ENCODE assay signal across 1 cellular context in the genomic region with DNA sequence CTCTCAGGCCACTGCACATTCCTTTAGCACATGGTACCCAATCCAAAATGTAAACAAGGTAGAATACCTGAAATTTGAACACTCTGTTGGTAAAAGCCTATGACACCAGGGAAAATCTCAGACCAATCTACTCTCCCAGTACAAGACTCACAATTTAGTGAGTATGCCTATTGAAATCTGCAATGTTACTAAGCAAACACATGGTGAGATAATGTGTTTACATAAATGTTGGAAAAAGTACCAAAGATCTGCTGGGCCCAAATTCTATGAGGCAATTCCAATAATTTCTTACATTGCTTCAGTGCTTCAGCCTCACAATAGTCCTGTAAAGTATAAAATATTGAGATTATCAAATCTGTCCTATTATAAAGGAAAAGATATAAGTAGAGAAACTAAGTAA.
TF ChIP-seq lines count a peak whose summit lies in the region.

No MANE protein-coding gene starts in this region.

TF ChIP-seq in HEK293, 187 proteins besides CTCF, POLR2A, EP300 and RAD21 (continued from another document):
- TF ChIP-seq, protein P1, sequence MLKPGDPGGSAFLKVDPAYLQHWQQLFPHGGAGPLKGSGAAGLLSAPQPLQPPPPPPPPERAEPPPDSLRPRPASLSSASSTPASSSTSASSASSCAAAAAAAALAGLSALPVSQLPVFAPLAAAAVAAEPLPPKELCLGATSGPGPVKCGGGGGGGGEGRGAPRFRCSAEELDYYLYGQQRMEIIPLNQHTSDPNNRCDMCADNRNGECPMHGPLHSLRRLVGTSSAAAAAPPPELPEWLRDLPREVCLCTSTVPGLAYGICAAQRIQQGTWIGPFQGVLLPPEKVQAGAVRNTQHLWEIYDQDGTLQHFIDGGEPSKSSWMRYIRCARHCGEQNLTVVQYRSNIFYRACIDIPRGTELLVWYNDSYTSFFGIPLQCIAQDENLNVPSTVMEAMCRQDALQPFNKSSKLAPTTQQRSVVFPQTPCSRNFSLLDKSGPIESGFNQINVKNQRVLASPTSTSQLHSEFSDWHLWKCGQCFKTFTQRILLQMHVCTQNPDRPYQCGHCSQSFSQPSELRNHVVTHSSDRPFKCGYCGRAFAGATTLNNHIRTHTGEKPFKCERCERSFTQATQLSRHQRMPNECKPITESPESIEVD (tag by site-specific recombination; IDR thresholded peaks at IDR 0.05) = 0 out of 2 replicates have a peak, but pooled peaks have one; percentile 18
- no peak for TF ChIP-seq SP3 (tag by site-specific recombination; IDR thresholded peaks at IDR 0.05)
TF ChIP-seq in HEK293: peak in this region for 1.
